ENCODE assay signal across 11 cellular contexts in genomic region chr18:79798346-79798998, GRCh38. TPM values are rescaled to one million over a fixed set of nuclear protein-coding genes. Genes with fewer than 3 reads are reported as not detected.
A peak's percentile ranks its signal among the peaks of the same experiment; 100 is the strongest.
DNase-seq lines count a peak whose midpoint lies in the region; ATAC-seq, FAIRE-seq and TF ChIP-seq lines count a peak whose summit lies in the region.
"Had no signal": no experiment of that assay in that cellular context is flagged by ENCODE, and none has a peak within 500 bp of the region (broad histone marks: within the 10 kb centered on the region; RNA-seq: fewer than 3 reads in every experiment).

No MANE protein-coding gene starts in this region.

- no peak for TF ChIP-seq EP300 in sigmoid colon (IDR thresholded peaks at IDR 0.05)

- FAIRE-seq in HTR-8/SVneo (lab: Jason Lieb, UNC) = no peak
- FAIRE-seq: K562 had no signal

- peaks cover 0 to 3% of the 10 kb centered on the region in 2 donors for H3K4me1 ChIP-seq in ascending aorta
- H3K4me1 ChIP-seq in sigmoid colon = peaks cover 0 to 20% (median 19%) of the 10 kb centered on the region in 4 donors

- no peak for ATAC-seq in HG02840 (IDR thresholded peaks at IDR 0.05; ENCODE audit: low FRiP score, unreplicated experiment)
- ATAC-seq: K562 had no signal

- H3K27ac ChIP-seq in ascending aorta (no peak overlapping the region), sigmoid colon (no peak overlapping the region)

- DNase-seq in H7 (peak; percentile 83), ascending aorta (ENCODE audit: low spot score in 2 of 2) (no peak), iris pigment epithelial cell (ENCODE audit: low read depth) (peak; percentile 32), sigmoid colon (peak; percentile 45), HTR-8/SVneo (ENCODE audit: insufficient read length, low spot score) (no peak), NCI-H524 treated with DMSO at 0.1 percent for 48 hours (lab: John Stamatoyannopoulos, UW) (no peak), amygdala (lab: John Stamatoyannopoulos, UW) (no peak)
- DNase-seq: effector CD8-positive, alpha-beta T cell had no signal

- 2 to 4% methylated on average over 78 of the region's 78 CpGs for WGBS in sigmoid colon, 2 donors

- TF ChIP-seq POLR2A in sigmoid colon (IDR thresholded peaks at IDR 0.05) = no peak

- TF ChIP-seq CTCF in ascending aorta (IDR thresholded peaks at IDR 0.05) (no peak), sigmoid colon (IDR thresholded peaks at IDR 0.05) (no peak)

- H3K9me3 ChIP-seq in ascending aorta (no peaks in the 10 kb centered on the region), sigmoid colon (no peaks in the 10 kb centered on the region)

- H3K27me3 ChIP-seq in H7 (ENCODE audit: control insufficient read depth, insufficient read depth, low read length) (peaks cover 37% of the 10 kb centered on the region), ascending aorta (peaks cover 21% of the 10 kb centered on the region), sigmoid colon (peaks cover 12 to 64% (median 34%) of the 10 kb centered on the region in 3 donors)

- H3K4me3 ChIP-seq in H7 (ENCODE audit: insufficient read depth, low read depth, low read length) = peak overlapping the region; percentile 47
- peak overlapping the region; percentile 33 to 50 for H3K4me3 ChIP-seq in ascending aorta
- H3K4me3 ChIP-seq in sigmoid colon = peak overlapping the region in 3 of 4 donors; percentile 20 to 41 (median 39)
- H3K4me3 ChIP-seq: K562 had no signal

- no peaks in the 10 kb centered on the region for H3K36me3 ChIP-seq in H7 (replicated peaks; ENCODE audit: control insufficient read depth, insufficient read depth, low read length)
- H3K36me3 ChIP-seq in ascending aorta = no peaks in the 10 kb centered on the region
- H3K36me3 ChIP-seq in sigmoid colon = no peaks in the 10 kb centered on the region

- intact Hi-C loops in ascending aorta (cut with DNase I) = no loop called here
- intact Hi-C loops in sigmoid colon (cut with DNase I) = no loop called here

RNA-seq across cellular contexts. Expression of gene KCNG2, which starts 0.7 kb away (rescaled TPM):
- 0.14 and 0.18 TPM in 2 replicates for total RNA-seq in H7 (2014; rRNA removed; shearing (Covaris generic))
- total RNA-seq in ascending aorta = not detected
- under 1 TPM in 1 of 4 donors, not detected in 3; 0.41 TPM for total RNA-seq in sigmoid colon
- under 1 TPM in 1 of 3 donors, not detected in 2; 0.15 TPM for polyA plus RNA-seq in sigmoid colon
- total RNA-seq: K562; T-helper 2 cell treated with Interferon-gamma antibody and Interleukin-4, amounts not matched to agents 100 ng/mL and 5 ng/mL, for 36 hours had no signal
- polyA plus RNA-seq: K562 had no signal

Comparison
In these comparisons a context has a peak if more than half of its experiments do, and no peak if none do; other contexts are left out.
1. DNase-seq: peak in H7 (single experiment), iris pigment epithelial cell (single experiment) and sigmoid colon (single experiment); none in ascending aorta (0 of 2), HTR-8/SVneo (single experiment), NCI-H524 treated with DMSO at 0.1 percent for 48 hours (single experiment) and amygdala (0 of 56).
2. Peak in every context shown above with its lines, with median percentiles within 50 percentile points of each other: H3K4me3 ChIP-seq.